8 cellular contexts compared by ENCODE assay signal in the genomic region with DNA sequence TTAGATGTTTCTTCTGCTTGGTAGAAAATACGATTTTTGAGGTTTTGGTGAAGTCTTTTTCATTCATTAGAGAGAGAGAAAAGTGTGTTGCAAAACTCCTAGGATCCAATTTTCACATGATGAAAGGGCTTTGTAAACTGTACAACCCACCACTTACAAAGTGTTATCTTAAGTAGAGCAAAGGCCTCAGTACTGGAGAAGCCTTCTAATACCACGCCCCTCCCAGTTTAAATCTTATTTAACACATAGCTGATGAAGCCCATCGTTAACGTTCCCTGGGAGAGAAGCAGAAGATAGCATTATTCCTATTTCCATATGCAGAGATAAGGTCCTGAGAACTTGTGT. TPM values are rescaled to one million over a fixed set of nuclear protein-coding genes. Genes with fewer than 3 reads are reported as not detected.
DNase-seq lines count a peak whose midpoint lies in the region; ATAC-seq and TF ChIP-seq lines count a peak whose summit lies in the region.

No MANE protein-coding gene starts in this region.

- ATAC-seq in GM19455 (IDR thresholded peaks at IDR 0.05; ENCODE audit: unreplicated experiment) = peak; percentile 17
- ATAC-seq in lung (ENCODE audit: insufficient read depth, low FRiP score) = peak; percentile 1

- DNase-seq in mammary epithelial cell (no peak), lung (ENCODE audit: low spot score) (no peak), NCI-H2171 treated with DMSO at 0.1 percent for 48 hours (lab: John Stamatoyannopoulos, UW) (no peak), ecto neural progenitor cell (ENCODE audit: low spot score) (no peak), kidney glomerular epithelial cell (lab: John Stamatoyannopoulos, UW) (no peak)

- no peak for TF ChIP-seq CTCF in mammary epithelial cell (conservative IDR thresholded peaks at IDR 0.05 in 1 of 2, IDR thresholded peaks at IDR 0.05 in 1 of 2; ENCODE audit: extremely low read depth in 1 of 2, insufficient read depth in 1 of 2, low read depth in 1 of 2, low read length in 2 of 2)
- no peak for TF ChIP-seq CTCF in lung (IDR thresholded peaks at IDR 0.05; ENCODE audit: control extremely low read depth, extremely low read depth)

- H3K36me3 ChIP-seq in HUES64 (ENCODE audit: insufficient read depth, low read length) = no peaks in the 10 kb centered on the region
- no peaks in the 10 kb centered on the region for H3K36me3 ChIP-seq in mammary epithelial cell (ENCODE audit: insufficient read depth, low read length)
- no peaks in the 10 kb centered on the region for H3K36me3 ChIP-seq in lung (ENCODE audit: control insufficient read depth in 2 of 2, insufficient read depth in 2 of 2, low read length in 2 of 2)
- no peaks in the 10 kb centered on the region for H3K36me3 ChIP-seq in urinary bladder (ENCODE audit: insufficient read depth)

- H3K4me1 ChIP-seq in HUES64 (ENCODE audit: insufficient read depth, low read length) = peaks cover 19% of the 10 kb centered on the region; the same call in 1 of the 2 replicates
- H3K4me1 ChIP-seq in mammary epithelial cell (ENCODE audit: insufficient read depth, low read length) = peaks cover 22% of the 10 kb centered on the region
- H3K4me1 ChIP-seq in lung (ENCODE audit: control insufficient read depth in 2 of 2, insufficient read depth in 2 of 2, low read length in 2 of 2) = peaks cover 3 to 6% of the 10 kb centered on the region in 2 donors
- H3K4me1 ChIP-seq in urinary bladder (ENCODE audit: insufficient read depth) = no peaks in the 10 kb centered on the region

- H3K4me3 ChIP-seq in HUES64 (ENCODE audit: low read length) (peak overlapping the region; percentile 63), mammary epithelial cell (replicated peaks in 1 of 3; ENCODE audit: insufficient read depth in 1 of 3, low read depth in 2 of 3, low read length in 3 of 3) (peak overlapping the region; percentile 51 to 62 (median 58)), lung (peak overlapping the region; percentile 66), urinary bladder (ENCODE audit: low read depth, low read length) (peak overlapping the region; percentile 44)

- peak overlapping the region; percentile 95 for H2AFZ ChIP-seq in mammary epithelial cell (ENCODE audit: low read depth, low read length)

- H3K27ac ChIP-seq in HUES64 (ENCODE audit: low read depth, low read length) = no peak overlapping the region
- H3K27ac ChIP-seq in mammary epithelial cell (ENCODE audit: insufficient read depth, low read depth, low read length) = peak overlapping the region; percentile 25
- H3K27ac ChIP-seq in lung (ENCODE audit: low read depth in 1 of 2, low read length in 1 of 2) = peak overlapping the region; percentile 97 to 99
- H3K27ac ChIP-seq in urinary bladder (ENCODE audit: low read depth) = peak overlapping the region; percentile 69

- WGBS in HUES64 = 54% methylated on average over 4 of the region's 4 CpGs
- WGBS in mammary epithelial cell (ENCODE audit: low coverage, missing lambda C conversion rate) = 51% methylated on average over 4 of the region's 4 CpGs
- WGBS in lung, 2 donors = 26 to 28% methylated on average over 4 of the region's 4 CpGs
- WGBS in urinary bladder = 23% methylated on average over 4 of the region's 4 CpGs

- H3K79me2 ChIP-seq in mammary epithelial cell (ENCODE audit: insufficient read depth, low read length) = no peaks in the 10 kb centered on the region

- BruUV-seq in mammary epithelial cell (replicated peaks; lab: Mats Ljungman, UMichigan) = no TSS peak

- in situ Hi-C loops in mammary epithelial cell (cut with MboI; ENCODE audit: low sequenced_read_pairs in 2 of 2) = loop anchor here in 1 of 2 donors (10.0 kb wide), 1 partner anchor 198 kb away; no protein-coding TSS in a partner anchor

- H3K9ac ChIP-seq in HUES64 (ENCODE audit: low read depth, low read length) (peak overlapping the region; percentile 77; the same call in 1 of the 2 replicates), mammary epithelial cell (ENCODE audit: insufficient read depth, low read length) (no peak overlapping the region)

- H3K27me3 ChIP-seq in HUES64 (ENCODE audit: insufficient read depth, low read length) (peaks cover 43% of the 10 kb centered on the region), mammary epithelial cell (ENCODE audit: insufficient read depth, low read length) (no peaks in the 10 kb centered on the region), lung (ENCODE audit: control insufficient read depth, insufficient read depth) (no peaks in the 10 kb centered on the region)

- dilution Hi-C loops in mammary epithelial cell (cut with HindIII; ENCODE audit: low sequenced_read_pairs) = no loop called here

- intact Hi-C loops in mammary epithelial cell (cut with micrococcal nuclease) = loop anchor here (1.0 to 5.0 kb wide), 2 partner anchors 61 to 311 kb away; no protein-coding TSS in a partner anchor

- H4K20me1 ChIP-seq in mammary epithelial cell (ENCODE audit: insufficient read depth, low read length) = no peaks in the 10 kb centered on the region

- H3K9me3 ChIP-seq in HUES64 (ENCODE audit: insufficient read depth, low read depth, low read length) (no peaks in the 10 kb centered on the region), mammary epithelial cell (replicated peaks; ENCODE audit: insufficient read depth, low read length) (no peaks in the 10 kb centered on the region), lung (ENCODE audit: control insufficient read depth in 2 of 2, insufficient read depth in 1 of 2, low read length in 1 of 2) (no peaks in the 10 kb centered on the region)

- peak overlapping the region; percentile 91 for H3K4me2 ChIP-seq in mammary epithelial cell (ENCODE audit: insufficient read depth, low read depth, low read length)

- CTCF ChIA-PET in mammary epithelial cell (lab: Charles Lee; ENCODE audit: low non-redundant PET) = interaction anchor here (0.6 kb wide), 1 partner anchor 49 kb away, joined by 12 read pairs; no protein-coding TSS in a partner anchor

RNA-seq across cellular contexts. Expression of gene APOLD1, which starts 0.9 kb away (rescaled TPM):
- 1.4 TPM for polyA plus RNA-seq in HUES64 (2013, experiment 1 of 2)
- polyA plus RNA-seq in HUES64 (2013, experiment 2 of 2) = 4.1 TPM
- total RNA-seq in mammary epithelial cell = 1 to 10 TPM in 1 of 2 donors, under 1 TPM in 1; 0.99 to 2.7 TPM
- 0.49 TPM for polyA plus RNA-seq in mammary epithelial cell
- 0.21 TPM for polyA minus RNA-seq in mammary epithelial cell
- total RNA-seq in lung = 10 to 100 TPM; 19.4 to 22.9 TPM
- polyA plus RNA-seq in lung = 10 to 100 TPM in 1 of 2 donors, 1 to 10 TPM in 1; 3.1 to 22.2 TPM
- total RNA-seq in urinary bladder = 27.0 TPM
- polyA plus RNA-seq in urinary bladder = 41.8 TPM

RNA-seq across cellular contexts. Expression of gene DDX47, which starts 26.8 kb away (rescaled TPM):
- 59.0 TPM for polyA plus RNA-seq in HUES64 (2013, experiment 1 of 2)
- polyA plus RNA-seq in HUES64 (2013, experiment 2 of 2) = 57.2 TPM
- total RNA-seq in mammary epithelial cell (10 to 100 TPM; 62.1 to 70.3 TPM), lung (10 to 100 TPM; 44.5 to 79.2 TPM), urinary bladder (82.8 TPM)
- polyA plus RNA-seq in mammary epithelial cell (66.1 TPM), lung (10 to 100 TPM; 28.2 to 36.3 TPM), urinary bladder (48.2 TPM)
- polyA minus RNA-seq in mammary epithelial cell = 110 TPM
